Comparison of ENCODE assay signal across 15 cellular contexts in genomic region chr22:44129614-44129976, GRCh38. TPM values are rescaled to one million over a fixed set of nuclear protein-coding genes. Genes with fewer than 3 reads are reported as not detected.
DNase-seq lines count a peak whose midpoint lies in the region; ATAC-seq and TF ChIP-seq lines count a peak whose summit lies in the region.
"Had no signal": no experiment of that assay in that cellular context is flagged by ENCODE, and none has a peak within 500 bp of the region (broad histone marks: within the 10 kb centered on the region; RNA-seq: fewer than 3 reads in every experiment).

No MANE protein-coding gene starts in this region.

- H3K9me3 ChIP-seq in neural progenitor cell (ENCODE audit: low read depth) (no peaks in the 10 kb centered on the region), thyroid gland (no peaks in the 10 kb centered on the region)
- H3K9me3 ChIP-seq: right atrium auricular region had no signal

- no peak overlapping the region for H3K9ac ChIP-seq in neural progenitor cell

- ATAC-seq in left colon, result no peak
- ATAC-seq: mucosa of descending colon had no signal

- no peaks in the 10 kb centered on the region for H4K20me1 ChIP-seq in neural progenitor cell (ENCODE audit: low read depth)

- H3K36me3 ChIP-seq in neural progenitor cell (no peaks in the 10 kb centered on the region), thyroid gland (no peaks in the 10 kb centered on the region)

- H3K4me3 ChIP-seq in neural progenitor cell, result no peak overlapping the region
- H3K4me3 ChIP-seq in thyroid gland (replicated peaks in 1 of 3), result no peak overlapping the region
- H3K4me3 ChIP-seq: mucosa of descending colon, right atrium auricular region, SK-N-MC had no signal

- H3K27me3 Mint-ChIP-seq in neural progenitor cell (ENCODE audit: insufficient read depth, low read depth), result peaks cover 15% of the 10 kb centered on the region
- H3K27me3 Mint-ChIP-seq: CD4-positive, alpha-beta memory T cell had no signal

- no peak overlapping the region for H2AFZ ChIP-seq in neural progenitor cell (replicated peaks)

- H3K36me3 Mint-ChIP-seq in neural progenitor cell, result peaks cover 1% of the 10 kb centered on the region

- H3K27me3 ChIP-seq in neural progenitor cell (no peaks in the 10 kb centered on the region), thyroid gland (no peaks in the 10 kb centered on the region)
- H3K27me3 ChIP-seq: right atrium auricular region had no signal

- no peak for TF ChIP-seq RAD21 in Ishikawa (IDR thresholded peaks at IDR 0.05; ENCODE audit: low read depth)

- no peak overlapping the region for H3K4me2 ChIP-seq in neural progenitor cell

- no peak overlapping the region for H3K27ac Mint-ChIP-seq in neural progenitor cell
- H3K27ac Mint-ChIP-seq: activated T-helper 1 cell treated with anti-CD3 and anti-CD28 coated beads, Interleukin-12 subunit alpha, Interleukin-12 subunit beta, Interleukin-2, Interleukin-4 antibody, amounts not matched to agents 30 ng/mL and 10 ng/mL and 1 ng/mL, durations not matched to agents 14 hours and 24 hours and 36 hours; CD4-positive, alpha-beta memory T cell had no signal

- H3K9me3 Mint-ChIP-seq in neural progenitor cell, result peaks cover 24% of the 10 kb centered on the region

- no peaks in the 10 kb centered on the region for H3K79me2 ChIP-seq in neural progenitor cell (ENCODE audit: low read depth)

- H3K4me3 Mint-ChIP-seq in neural progenitor cell, result no peak overlapping the region
- H3K4me3 Mint-ChIP-seq: activated T-helper 1 cell treated with anti-CD3 and anti-CD28 coated beads, Interleukin-12 subunit alpha, Interleukin-12 subunit beta, Interleukin-2, Interleukin-4 antibody, amounts not matched to agents 30 ng/mL and 10 ng/mL and 1 ng/mL, durations not matched to agents 14 hours and 24 hours and 36 hours; CD4-positive, alpha-beta memory T cell had no signal

- H3K4me1 ChIP-seq in neural progenitor cell (peaks cover 7% of the 10 kb centered on the region), thyroid gland (peaks cover 3 to 47% of the 10 kb centered on the region in 2 donors)

- no peaks in the 10 kb centered on the region for H3F3A ChIP-seq in neural progenitor cell (ENCODE audit: low read depth)

- intact Hi-C loops in left colon (cut with DNase I, micrococcal nuclease) (no loop called here), thyroid gland (cut with DNase I) (no loop called here)

- no peak for TF ChIP-seq POLR2A in thyroid gland (IDR thresholded peaks at IDR 0.05)

- peak; percentile 18 for DNase-seq in DMS 273 treated with DMSO at 0.1 percent for 48 hours (lab: John Stamatoyannopoulos, UW)
- peak in 21 of 61 donors; percentile 7 to 67 (median 23) for DNase-seq in caudate nucleus (lab: John Stamatoyannopoulos, UW)
- peak; percentile 55 for DNase-seq in myocyte (ENCODE audit: low read depth)
- no peak for DNase-seq in GM19240 (ENCODE audit: insufficient read length, low spot score)
- no peak for DNase-seq in neural progenitor cell (ENCODE audit: low spot score)
- no peak for DNase-seq in left colon
- no peak for DNase-seq in thyroid gland
- DNase-seq: CD4-positive, alpha-beta memory T cell; mucosa of descending colon; NCI-H1105 treated with DMSO at 0.1 percent for 48 hours; NK-92 treated with Interleukin-12 subunit alpha and Interleukin-12 subunit beta, amount 100 ng/mL, for 24 hours had no signal

- H3K27ac ChIP-seq in caudate nucleus (ENCODE audit: low read depth, low read length) (peak overlapping the region; percentile 82), neural progenitor cell (no peak overlapping the region), thyroid gland (no peak overlapping the region)
- H3K27ac ChIP-seq: right atrium auricular region, SK-N-MC had no signal

- H3K4me1 Mint-ChIP-seq in neural progenitor cell, result peaks cover 19% of the 10 kb centered on the region

- WGBS in thyroid gland, 2 donors, result 79 to 80% methylated on average over 8 of the region's 8 CpGs

- no peak for TF ChIP-seq EP300 in Ishikawa (IDR thresholded peaks at IDR 0.05; ENCODE audit: borderline replicate concordance)

- TF ChIP-seq CTCF in neural progenitor cell (IDR thresholded peaks at IDR 0.05), result no peak
- TF ChIP-seq CTCF in thyroid gland (IDR thresholded peaks at IDR 0.05), result no peak

TF ChIP-seq in Ishikawa, 13 proteins besides CTCF, POLR2A, EP300 and RAD21:
- TF ChIP-seq TCF12 (IDR thresholded peaks at IDR 0.05; ENCODE audit: low read depth) (no peak), NFIC (IDR thresholded peaks at IDR 0.05) (no peak), REST (IDR thresholded peaks at IDR 0.05; ENCODE audit: low read depth) (peak; percentile 52; the same call in 1 of the 2 replicates), FOXM1 (IDR thresholded peaks at IDR 0.05; ENCODE audit: borderline replicate concordance, low read depth) (no peak)

RNA-seq across cellular contexts. Expression of gene PARVG, which starts 51.1 kb away (rescaled TPM):
- 0.05 TPM in 1 of 2 replicates, not detected in the other for total RNA-seq in myocyte
- 0.03 TPM for polyA plus RNA-seq in myocyte (2012)
- 0.15 TPM in 1 of 2 replicates, not detected in the other for total RNA-seq in neural progenitor cell (ENCODE audit: low replicate concordance)
- total RNA-seq in left colon, result 1 to 10 TPM; 3.6 to 8.4 TPM
- 1 to 10 TPM; 2.4 to 7.1 (median 5.5) TPM for total RNA-seq in thyroid gland

Comparison
In these comparisons a context has a peak if more than half of its experiments do, and no peak if none do; other contexts are left out.
1. DNase-seq: peak in DMS 273 treated with DMSO at 0.1 percent for 48 hours (single experiment) and myocyte (single experiment); none in GM19240 (single experiment), neural progenitor cell (single experiment), left colon (0 of 2) and thyroid gland (0 of 2).